24 cellular contexts compared by ENCODE assay signal in the genomic region with DNA sequence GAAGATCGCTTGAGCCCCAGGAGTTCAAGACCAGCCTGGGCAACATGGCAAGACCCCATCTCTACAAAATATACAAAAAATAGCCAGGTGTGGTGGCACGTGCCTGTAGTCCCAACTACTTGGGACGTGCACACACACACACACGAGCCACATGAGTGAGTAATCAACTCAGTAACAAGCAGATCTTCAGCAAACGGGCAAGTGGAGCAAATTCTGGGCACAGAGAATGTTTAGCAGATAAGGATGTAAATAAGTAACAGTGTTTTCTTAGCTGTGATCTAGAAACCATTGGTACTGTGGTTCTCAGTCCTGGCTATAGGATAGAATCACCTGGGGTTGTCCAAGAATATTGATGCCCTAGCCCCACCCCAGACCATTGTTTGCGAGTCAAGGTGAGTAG.
"Had no signal": no experiment of that assay in that cellular context is flagged by ENCODE, and none has a peak within 500 bp of the region (broad histone marks: within the 10 kb centered on the region; RNA-seq: fewer than 3 reads in every experiment).

No MANE protein-coding gene starts in this region.

- H3K27me3 Mint-ChIP-seq: activated B cell treated with CpG ODN at 0.5 μM for 24 hours; central memory CD8-positive, alpha-beta T cell; memory B cell had no signal

- DNase-seq: activated B cell treated with CpG ODN at 0.5 μM for 24 hours; activated CD4-positive, alpha-beta T cell treated with anti-CD3 and anti-CD28 coated beads for 4 hours; activated CD4-positive, alpha-beta T cell treated with anti-CD3 and anti-CD28 coated beads, Interleukin-2, amount 50 U/mL, for 48 hours; activated effector memory CD4-positive, alpha-beta T cell treated with Interleukin-2 at 50 U/mL for 16 hours; activated naive CD4-positive, alpha-beta T cell treated with anti-CD3 and anti-CD28 coated beads, Interleukin-2, amount 10 ng/mL, durations not matched to agents 7 days and 5 days; activated T-cell treated with anti-CD3 and anti-CD28 coated beads, Interleukin-2, amount 50 U/mL, for 72 hours; colonic mucosa; head of caudate nucleus; left colon; nucleus accumbens; stimulated activated CD4-positive, alpha-beta T cell treated with anti-CD3 and anti-CD28 coated beads, Interleukin-2, amount 100 ng/mL, for 48 hours; stimulated activated CD8-positive, alpha-beta memory T cell treated with anti-CD3 and anti-CD28 coated beads, Interleukin-4, amount 100 ng/mL, for 48 hours; stimulated activated naive CD4-positive, alpha-beta T cell had no signal

- H3K27me3 ChIP-seq: ascending aorta, breast epithelium, colonic mucosa, esophagus muscularis mucosa, gastroesophageal sphincter, tibial nerve had no signal

- H3K36me3 ChIP-seq: ascending aorta, breast epithelium, colonic mucosa, gastroesophageal sphincter had no signal

- H3K4me1 ChIP-seq: colonic mucosa, parathyroid adenoma had no signal

- H3K27ac ChIP-seq: ascending aorta, breast epithelium, colonic mucosa, esophagus muscularis mucosa, gastroesophageal sphincter, parathyroid adenoma had no signal

- H3K4me3 Mint-ChIP-seq: activated B cell treated with CpG ODN at 0.5 μM for 24 hours; activated naive CD4-positive, alpha-beta T cell treated with anti-CD3 and anti-CD28 coated beads, Interleukin-2, amount 10 ng/mL, durations not matched to agents 7 days and 5 days; activated T-cell treated with anti-CD3 and anti-CD28 coated beads, Interleukin-2, amount 50 U/mL, for 72 hours; central memory CD8-positive, alpha-beta T cell; memory B cell; T-helper 1 cell treated with Interleukin-12 subunit alpha and Interleukin-12 subunit beta and Interleukin-4 antibody, amounts not matched to agents 30 μg/mL and 1 μg/mL, for 36 hours had no signal

- ATAC-seq: activated T-cell treated with anti-CD3 and anti-CD28 coated beads, Interleukin-2, amount 50 U/mL, for 72 hours; gastroesophageal sphincter; left colon; sciatic nerve had no signal

- H3K9me3 ChIP-seq: ascending aorta, breast epithelium, colonic mucosa, esophagus muscularis mucosa, gastroesophageal sphincter, tibial nerve had no signal

- H3K4me3 ChIP-seq: ascending aorta, breast epithelium, colonic mucosa, esophagus muscularis mucosa, gastroesophageal sphincter, smooth muscle cell, tibial nerve had no signal

- H3K9me3 Mint-ChIP-seq: activated B cell treated with CpG ODN at 0.5 μM for 24 hours; activated naive CD4-positive, alpha-beta T cell treated with anti-CD3 and anti-CD28 coated beads, Interleukin-2, amount 10 ng/mL, durations not matched to agents 7 days and 5 days; activated T-cell treated with anti-CD3 and anti-CD28 coated beads, Interleukin-2, amount 50 U/mL, for 72 hours; central memory CD8-positive, alpha-beta T cell; memory B cell; T-helper 1 cell treated with Interleukin-12 subunit alpha and Interleukin-12 subunit beta and Interleukin-4 antibody, amounts not matched to agents 30 μg/mL and 1 μg/mL, for 36 hours had no signal

- H3K27ac Mint-ChIP-seq: activated B cell treated with CpG ODN at 0.5 μM for 24 hours; activated naive CD4-positive, alpha-beta T cell treated with anti-CD3 and anti-CD28 coated beads, Interleukin-2, amount 10 ng/mL, durations not matched to agents 7 days and 5 days; activated T-cell treated with anti-CD3 and anti-CD28 coated beads, Interleukin-2, amount 50 U/mL, for 72 hours; memory B cell; T-helper 1 cell treated with Interleukin-12 subunit alpha and Interleukin-12 subunit beta and Interleukin-4 antibody, amounts not matched to agents 30 μg/mL and 1 μg/mL, for 36 hours had no signal
